2 cellular contexts compared by ENCODE assay signal in the genomic region with DNA sequence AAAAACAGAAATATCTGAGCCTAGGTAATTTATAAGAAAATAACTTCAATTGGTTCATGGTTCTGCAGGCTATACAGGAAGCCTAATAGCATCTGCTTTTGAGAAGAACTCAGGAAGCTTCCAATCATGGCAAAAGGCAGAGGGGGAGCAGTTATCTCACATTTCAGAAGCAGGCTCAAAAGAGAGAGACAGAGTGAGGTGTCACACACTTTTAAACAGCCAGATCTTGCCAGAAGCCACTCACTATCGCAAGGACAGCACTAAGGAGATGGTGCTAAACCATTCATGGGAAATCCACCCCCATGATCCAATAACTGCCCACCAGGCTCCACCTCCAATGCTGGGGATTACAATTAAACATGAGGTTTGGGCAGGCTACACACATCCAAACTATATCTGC.
A peak's percentile ranks its signal among the peaks of the same experiment; 100 is the strongest.
TF ChIP-seq lines count a peak whose summit lies in the region.

No MANE protein-coding gene starts in this region.

TF ChIP-seq in GM23338, 12 proteins besides CTCF, POLR2A, EP300 and RAD21 (continues in another document):
- TF ChIP-seq STAT1 (IDR thresholded peaks at IDR 0.05; ENCODE audit: unreplicated experiment) (no peak), POLR2AphosphoS5 (IDR thresholded peaks at IDR 0.05; ENCODE audit: low read depth) (no peak), ZNF331 (CRISPR knock-in tag; IDR thresholded peaks at IDR 0.05; ENCODE audit: low read depth) (no peak), NANOG (IDR thresholded peaks at IDR 0.05; ENCODE audit: borderline replicate concordance) (no peak), CREB1 (CRISPR knock-in tag; IDR thresholded peaks at IDR 0.05; ENCODE audit: low read depth) (no peak), JUNB (IDR thresholded peaks at IDR 0.05; ENCODE audit: unreplicated experiment) (no peak), EZH2phosphoT487 (IDR thresholded peaks at IDR 0.05; ENCODE audit: unreplicated experiment) (no peak)
- TF ChIP-seq, protein P1, sequence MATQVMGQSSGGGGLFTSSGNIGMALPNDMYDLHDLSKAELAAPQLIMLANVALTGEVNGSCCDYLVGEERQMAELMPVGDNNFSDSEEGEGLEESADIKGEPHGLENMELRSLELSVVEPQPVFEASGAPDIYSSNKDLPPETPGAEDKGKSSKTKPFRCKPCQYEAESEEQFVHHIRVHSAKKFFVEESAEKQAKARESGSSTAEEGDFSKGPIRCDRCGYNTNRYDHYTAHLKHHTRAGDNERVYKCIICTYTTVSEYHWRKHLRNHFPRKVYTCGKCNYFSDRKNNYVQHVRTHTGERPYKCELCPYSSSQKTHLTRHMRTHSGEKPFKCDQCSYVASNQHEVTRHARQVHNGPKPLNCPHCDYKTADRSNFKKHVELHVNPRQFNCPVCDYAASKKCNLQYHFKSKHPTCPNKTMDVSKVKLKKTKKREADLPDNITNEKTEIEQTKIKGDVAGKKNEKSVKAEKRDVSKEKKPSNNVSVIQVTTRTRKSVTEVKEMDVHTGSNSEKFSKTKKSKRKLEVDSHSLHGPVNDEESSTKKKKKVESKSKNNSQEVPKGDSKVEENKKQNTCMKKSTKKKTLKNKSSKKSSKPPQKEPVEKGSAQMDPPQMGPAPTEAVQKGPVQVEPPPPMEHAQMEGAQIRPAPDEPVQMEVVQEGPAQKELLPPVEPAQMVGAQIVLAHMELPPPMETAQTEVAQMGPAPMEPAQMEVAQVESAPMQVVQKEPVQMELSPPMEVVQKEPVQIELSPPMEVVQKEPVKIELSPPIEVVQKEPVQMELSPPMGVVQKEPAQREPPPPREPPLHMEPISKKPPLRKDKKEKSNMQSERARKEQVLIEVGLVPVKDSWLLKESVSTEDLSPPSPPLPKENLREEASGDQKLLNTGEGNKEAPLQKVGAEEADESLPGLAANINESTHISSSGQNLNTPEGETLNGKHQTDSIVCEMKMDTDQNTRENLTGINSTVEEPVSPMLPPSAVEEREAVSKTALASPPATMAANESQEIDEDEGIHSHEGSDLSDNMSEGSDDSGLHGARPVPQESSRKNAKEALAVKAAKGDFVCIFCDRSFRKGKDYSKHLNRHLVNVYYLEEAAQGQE (IDR thresholded peaks at IDR 0.05; ENCODE audit: unreplicated experiment), result no peak
- TF ChIP-seq, protein P2, sequence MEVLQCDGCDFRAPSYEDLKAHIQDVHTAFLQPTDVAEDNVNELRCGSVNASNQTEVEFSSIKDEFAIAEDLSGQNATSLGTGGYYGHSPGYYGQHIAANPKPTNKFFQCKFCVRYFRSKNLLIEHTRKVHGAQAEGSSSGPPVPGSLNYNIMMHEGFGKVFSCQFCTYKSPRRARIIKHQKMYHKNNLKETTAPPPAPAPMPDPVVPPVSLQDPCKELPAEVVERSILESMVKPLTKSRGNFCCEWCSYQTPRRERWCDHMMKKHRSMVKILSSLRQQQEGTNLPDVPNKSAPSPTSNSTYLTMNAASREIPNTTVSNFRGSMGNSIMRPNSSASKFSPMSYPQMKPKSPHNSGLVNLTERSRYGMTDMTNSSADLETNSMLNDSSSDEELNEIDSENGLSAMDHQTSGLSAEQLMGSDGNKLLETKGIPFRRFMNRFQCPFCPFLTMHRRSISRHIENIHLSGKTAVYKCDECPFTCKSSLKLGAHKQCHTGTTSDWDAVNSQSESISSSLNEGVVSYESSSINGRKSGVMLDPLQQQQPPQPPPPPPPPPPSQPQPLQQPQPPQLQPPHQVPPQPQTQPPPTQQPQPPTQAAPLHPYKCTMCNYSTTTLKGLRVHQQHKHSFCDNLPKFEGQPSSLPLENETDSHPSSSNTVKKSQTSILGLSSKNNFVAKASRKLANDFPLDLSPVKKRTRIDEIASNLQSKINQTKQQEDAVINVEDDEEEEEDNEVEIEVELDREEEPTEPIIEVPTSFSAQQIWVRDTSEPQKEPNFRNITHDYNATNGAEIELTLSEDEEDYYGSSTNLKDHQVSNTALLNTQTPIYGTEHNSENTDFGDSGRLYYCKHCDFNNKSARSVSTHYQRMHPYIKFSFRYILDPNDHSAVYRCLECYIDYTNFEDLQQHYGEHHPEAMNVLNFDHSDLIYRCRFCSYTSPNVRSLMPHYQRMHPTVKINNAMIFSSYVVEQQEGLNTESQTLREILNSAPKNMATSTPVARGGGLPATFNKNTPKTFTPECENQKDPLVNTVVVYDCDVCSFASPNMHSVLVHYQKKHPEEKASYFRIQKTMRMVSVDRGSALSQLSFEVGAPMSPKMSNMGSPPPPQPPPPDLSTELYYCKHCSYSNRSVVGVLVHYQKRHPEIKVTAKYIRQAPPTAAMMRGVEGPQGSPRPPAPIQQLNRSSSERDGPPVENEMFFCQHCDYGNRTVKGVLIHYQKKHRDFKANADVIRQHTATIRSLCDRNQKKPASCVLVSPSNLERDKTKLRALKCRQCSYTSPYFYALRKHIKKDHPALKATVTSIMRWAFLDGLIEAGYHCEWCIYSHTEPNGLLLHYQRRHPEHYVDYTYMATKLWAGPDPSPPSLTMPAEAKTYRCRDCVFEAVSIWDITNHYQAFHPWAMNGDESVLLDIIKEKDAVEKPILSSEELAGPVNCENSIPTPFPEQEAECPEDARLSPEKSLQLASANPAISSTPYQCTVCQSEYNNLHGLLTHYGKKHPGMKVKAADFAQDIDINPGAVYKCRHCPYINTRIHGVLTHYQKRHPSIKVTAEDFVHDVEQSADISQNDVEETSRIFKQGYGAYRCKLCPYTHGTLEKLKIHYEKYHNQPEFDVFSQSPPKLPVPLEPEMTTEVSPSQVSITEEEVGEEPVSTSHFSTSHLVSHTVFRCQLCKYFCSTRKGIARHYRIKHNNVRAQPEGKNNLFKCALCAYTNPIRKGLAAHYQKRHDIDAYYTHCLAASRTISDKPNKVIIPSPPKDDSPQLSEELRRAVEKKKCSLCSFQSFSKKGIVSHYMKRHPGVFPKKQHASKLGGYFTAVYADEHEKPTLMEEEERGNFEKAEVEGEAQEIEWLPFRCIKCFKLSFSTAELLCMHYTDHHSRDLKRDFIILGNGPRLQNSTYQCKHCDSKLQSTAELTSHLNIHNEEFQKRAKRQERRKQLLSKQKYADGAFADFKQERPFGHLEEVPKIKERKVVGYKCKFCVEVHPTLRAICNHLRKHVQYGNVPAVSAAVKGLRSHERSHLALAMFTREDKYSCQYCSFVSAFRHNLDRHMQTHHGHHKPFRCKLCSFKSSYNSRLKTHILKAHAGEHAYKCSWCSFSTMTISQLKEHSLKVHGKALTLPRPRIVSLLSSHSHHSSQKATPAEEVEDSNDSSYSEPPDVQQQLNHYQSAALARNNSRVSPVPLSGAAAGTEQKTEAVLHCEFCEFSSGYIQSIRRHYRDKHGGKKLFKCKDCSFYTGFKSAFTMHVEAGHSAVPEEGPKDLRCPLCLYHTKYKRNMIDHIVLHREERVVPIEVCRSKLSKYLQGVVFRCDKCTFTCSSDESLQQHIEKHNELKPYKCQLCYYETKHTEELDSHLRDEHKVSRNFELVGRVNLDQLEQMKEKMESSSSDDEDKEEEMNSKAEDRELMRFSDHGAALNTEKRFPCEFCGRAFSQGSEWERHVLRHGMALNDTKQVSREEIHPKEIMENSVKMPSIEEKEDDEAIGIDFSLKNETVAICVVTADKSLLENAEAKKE (CRISPR knock-in tag; IDR thresholded peaks at IDR 0.05), result no peak
- TF ChIP-seq, protein P3, sequence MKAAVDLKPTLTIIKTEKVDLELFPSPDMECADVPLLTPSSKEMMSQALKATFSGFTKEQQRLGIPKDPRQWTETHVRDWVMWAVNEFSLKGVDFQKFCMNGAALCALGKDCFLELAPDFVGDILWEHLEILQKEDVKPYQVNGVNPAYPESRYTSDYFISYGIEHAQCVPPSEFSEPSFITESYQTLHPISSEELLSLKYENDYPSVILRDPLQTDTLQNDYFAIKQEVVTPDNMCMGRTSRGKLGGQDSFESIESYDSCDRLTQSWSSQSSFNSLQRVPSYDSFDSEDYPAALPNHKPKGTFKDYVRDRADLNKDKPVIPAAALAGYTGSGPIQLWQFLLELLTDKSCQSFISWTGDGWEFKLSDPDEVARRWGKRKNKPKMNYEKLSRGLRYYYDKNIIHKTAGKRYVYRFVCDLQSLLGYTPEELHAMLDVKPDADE (IDR thresholded peaks at IDR 0.05), result no peak

TF ChIP-seq in K562, 482 proteins besides CTCF, POLR2A, EP300 and RAD21:
- no peak for TF ChIP-seq NRF1 (conservative IDR thresholded peaks at IDR 0.05 in 1 of 2, IDR thresholded peaks at IDR 0.05 in 1 of 2)
- TF ChIP-seq, protein P4, sequence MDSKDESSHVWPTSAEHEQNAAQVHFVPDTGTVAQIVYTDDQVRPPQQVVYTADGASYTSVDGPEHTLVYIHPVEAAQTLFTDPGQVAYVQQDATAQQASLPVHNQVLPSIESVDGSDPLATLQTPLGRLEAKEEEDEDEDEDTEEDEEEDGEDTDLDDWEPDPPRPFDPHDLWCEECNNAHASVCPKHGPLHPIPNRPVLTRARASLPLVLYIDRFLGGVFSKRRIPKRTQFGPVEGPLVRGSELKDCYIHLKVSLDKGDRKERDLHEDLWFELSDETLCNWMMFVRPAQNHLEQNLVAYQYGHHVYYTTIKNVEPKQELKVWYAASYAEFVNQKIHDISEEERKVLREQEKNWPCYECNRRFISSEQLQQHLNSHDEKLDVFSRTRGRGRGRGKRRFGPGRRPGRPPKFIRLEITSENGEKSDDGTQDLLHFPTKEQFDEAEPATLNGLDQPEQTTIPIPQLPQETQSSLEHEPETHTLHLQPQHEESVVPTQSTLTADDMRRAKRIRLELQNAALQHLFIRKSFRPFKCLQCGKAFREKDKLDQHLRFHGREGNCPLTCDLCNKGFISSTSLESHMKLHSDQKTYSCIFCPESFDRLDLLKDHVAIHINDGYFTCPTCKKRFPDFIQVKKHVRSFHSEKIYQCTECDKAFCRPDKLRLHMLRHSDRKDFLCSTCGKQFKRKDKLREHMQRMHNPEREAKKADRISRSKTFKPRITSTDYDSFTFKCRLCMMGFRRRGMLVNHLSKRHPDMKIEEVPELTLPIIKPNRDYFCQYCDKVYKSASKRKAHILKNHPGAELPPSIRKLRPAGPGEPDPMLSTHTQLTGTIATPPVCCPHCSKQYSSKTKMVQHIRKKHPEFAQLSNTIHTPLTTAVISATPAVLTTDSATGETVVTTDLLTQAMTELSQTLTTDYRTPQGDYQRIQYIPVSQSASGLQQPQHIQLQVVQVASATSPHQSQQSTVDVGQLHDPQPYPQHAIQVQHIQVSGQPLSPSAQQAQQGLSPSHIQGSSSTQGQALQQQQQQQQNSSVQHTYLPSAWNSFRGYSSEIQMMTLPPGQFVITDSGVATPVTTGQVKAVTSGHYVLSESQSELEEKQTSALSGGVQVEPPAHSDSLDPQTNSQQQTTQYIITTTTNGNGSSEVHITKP (IDR thresholded peaks at IDR 0.05; ENCODE audit: partially characterized antibody), result peak; percentile 85
